Comparison of ENCODE assay signal across 26 cellular contexts in the genomic region with DNA sequence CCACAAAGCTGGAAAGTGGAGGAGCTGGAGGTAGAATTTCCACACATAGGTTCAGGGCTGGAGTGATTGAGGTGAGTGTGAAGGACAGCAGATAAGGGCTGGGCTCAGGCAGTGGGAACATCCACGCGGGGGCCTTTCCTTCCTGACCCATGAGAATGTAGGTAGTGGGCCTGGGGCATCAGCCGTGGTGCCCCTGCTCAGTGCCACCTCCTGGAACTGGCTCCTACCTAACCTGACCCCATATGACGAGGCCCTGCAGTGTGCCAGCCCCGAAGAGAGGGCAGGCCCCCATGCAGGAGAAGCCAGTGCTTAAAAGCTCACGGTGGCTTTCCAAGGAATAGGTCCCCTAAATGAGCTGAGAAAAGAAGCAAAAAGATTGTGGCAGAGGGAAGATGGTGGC.
"Had no signal": no experiment of that assay in that cellular context is flagged by ENCODE, and none has a peak within 500 bp of the region (broad histone marks: within the 10 kb centered on the region; RNA-seq: fewer than 3 reads in every experiment).

No MANE protein-coding gene starts in this region.

- ATAC-seq: activated naive CD4-positive, alpha-beta T cell treated with anti-CD3 and anti-CD28 coated beads, Interleukin-2, amount 50 U/mL, for 72 hours; activated naive CD8-positive, alpha-beta T cell treated with anti-CD3 and anti-CD28 coated beads, Interleukin-2, amount 50 U/mL, for 24 hours; body of pancreas; T-cell had no signal

- H3K9me3 Mint-ChIP-seq: activated B cell treated with CpG ODN at 0.5 μM for 24 hours; activated CD4-positive, alpha-beta memory T cell treated with anti-CD3 and anti-CD28 coated beads for 36 hours; activated CD4-positive, alpha-beta T cell treated with anti-CD3 and anti-CD28 coated beads, Interleukin-2, amount 10 ng/mL, durations not matched to agents 7 days and 5 days; activated naive CD4-positive, alpha-beta T cell treated with anti-CD3 and anti-CD28 coated beads, Interleukin-2, amount 50 U/mL, for 72 hours; activated naive CD8-positive, alpha-beta T cell treated with anti-CD3 and anti-CD28 coated beads, Interleukin-2, amount 50 U/mL, for 24 hours; T-cell had no signal

- DNase-seq: activated B cell treated with CpG ODN at 0.5 μM for 24 hours; activated CD4-positive, alpha-beta memory T cell treated with anti-CD3 and anti-CD28 coated beads for 36 hours; activated CD4-positive, alpha-beta T cell treated with anti-CD3 and anti-CD28 coated beads for 1 hour; activated CD4-positive, alpha-beta T cell treated with anti-CD3 and anti-CD28 coated beads, Interleukin-2, amount 10 ng/mL, durations not matched to agents 7 days and 5 days; activated naive CD4-positive, alpha-beta T cell treated with Interleukin-2 at 50 U/mL for 16 hours; activated naive CD8-positive, alpha-beta T cell treated with anti-CD3 and anti-CD28 coated beads, Interleukin-2, amount 50 U/mL, for 24 hours; amniotic stem cell; body of pancreas; MG63; MV-4-11; NCI-H1092 treated with DMSO at 0.1 percent for 48 hours; NCI-H1417 treated with DMSO at 0.1 percent for 48 hours; NCI-H1694; NCI-H2029; NCI-H2107; NCI-H2171 treated with DMSO at 0.1 percent for 48 hours; NCI-H345; NCI-H510A; NCI-H526 treated with DMSO at 0.1 percent for 48 hours; NCI-H82; T-cell; T-helper 2 cell; T1000 had no signal

- H3K4me3 ChIP-seq: ascending aorta, body of pancreas, MG63, SK-N-MC had no signal

- H3K4me3 Mint-ChIP-seq: activated B cell treated with CpG ODN at 0.5 μM for 24 hours; activated CD4-positive, alpha-beta memory T cell treated with anti-CD3 and anti-CD28 coated beads for 36 hours; activated CD4-positive, alpha-beta T cell treated with anti-CD3 and anti-CD28 coated beads, Interleukin-2, amount 10 ng/mL, durations not matched to agents 7 days and 5 days; activated naive CD8-positive, alpha-beta T cell treated with anti-CD3 and anti-CD28 coated beads, Interleukin-2, amount 50 U/mL, for 24 hours; T-cell had no signal

- H3K27ac ChIP-seq: ascending aorta, body of pancreas, SK-N-MC had no signal

- H3K36me3 ChIP-seq: ascending aorta, MG63 had no signal

- H3K36me3 Mint-ChIP-seq: activated CD4-positive, alpha-beta memory T cell treated with anti-CD3 and anti-CD28 coated beads for 36 hours; activated naive CD4-positive, alpha-beta T cell treated with anti-CD3 and anti-CD28 coated beads, Interleukin-2, amount 50 U/mL, for 72 hours; T-cell had no signal

- H3K27me3 ChIP-seq: ascending aorta, body of pancreas, MG63 had no signal

- H3K4me1 ChIP-seq: ascending aorta, body of pancreas had no signal

- H3K4me1 Mint-ChIP-seq: activated B cell treated with CpG ODN at 0.5 μM for 24 hours; activated CD4-positive, alpha-beta T cell treated with anti-CD3 and anti-CD28 coated beads, Interleukin-2, amount 10 ng/mL, durations not matched to agents 7 days and 5 days; activated naive CD8-positive, alpha-beta T cell treated with anti-CD3 and anti-CD28 coated beads, Interleukin-2, amount 50 U/mL, for 24 hours; T-cell had no signal

- H3K27ac Mint-ChIP-seq: activated B cell treated with CpG ODN at 0.5 μM for 24 hours; activated CD4-positive, alpha-beta memory T cell treated with anti-CD3 and anti-CD28 coated beads for 36 hours; activated CD4-positive, alpha-beta T cell treated with anti-CD3 and anti-CD28 coated beads, Interleukin-2, amount 10 ng/mL, durations not matched to agents 7 days and 5 days; activated naive CD8-positive, alpha-beta T cell treated with anti-CD3 and anti-CD28 coated beads, Interleukin-2, amount 50 U/mL, for 24 hours; T-cell had no signal

- H3K9me3 ChIP-seq: ascending aorta, body of pancreas, MG63 had no signal

- H3K27me3 Mint-ChIP-seq: activated B cell treated with CpG ODN at 0.5 μM for 24 hours had no signal
